ENCODE assay signal across 8 cellular contexts in the genomic region with DNA sequence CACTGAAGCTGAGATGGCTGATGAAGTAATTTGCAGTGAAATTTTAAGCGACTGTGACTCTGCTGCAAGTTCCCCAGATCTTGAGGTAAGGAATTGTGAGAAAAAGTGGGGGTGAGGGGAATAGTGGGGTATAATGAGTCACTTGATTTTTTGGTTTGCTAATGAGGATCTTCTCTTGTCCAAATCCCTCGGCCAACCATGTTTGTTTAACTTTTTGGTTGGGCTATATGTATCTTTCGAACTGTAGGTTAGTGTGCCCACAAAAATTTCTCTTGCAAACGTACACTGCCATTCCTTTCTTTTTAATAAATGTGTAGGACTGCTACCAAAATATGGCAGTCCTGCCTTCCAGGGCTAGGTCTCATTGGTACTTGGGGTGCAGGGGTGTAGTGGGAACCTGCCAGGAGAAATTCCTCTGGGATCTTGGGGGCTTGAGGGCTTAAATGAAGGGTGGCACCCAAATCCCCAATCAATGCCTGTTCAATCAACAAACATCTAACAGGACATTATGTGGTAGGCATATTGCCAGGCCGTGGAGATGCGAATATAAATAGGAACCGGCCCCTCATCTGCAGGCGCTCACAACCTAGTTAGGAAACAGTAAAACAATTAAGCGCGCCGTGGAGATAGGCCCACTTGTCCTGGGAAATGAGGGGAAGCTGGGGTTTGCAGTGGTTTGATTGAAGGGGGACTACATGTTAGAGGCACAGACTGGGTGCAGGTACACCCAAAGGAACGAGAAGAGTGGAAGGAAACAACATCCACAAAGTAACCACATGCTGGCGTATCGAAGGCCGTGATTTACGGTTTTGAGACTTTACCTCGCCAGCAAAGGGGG. TPM values are rescaled to one million over a fixed set of nuclear protein-coding genes. Genes with fewer than 3 reads are reported as not detected.
DNase-seq lines count a peak whose midpoint lies in the region; ATAC-seq, FAIRE-seq and TF ChIP-seq lines count a peak whose summit lies in the region.

No MANE protein-coding gene starts in this region.

- H3K9me3 ChIP-seq in CD4-positive, alpha-beta memory T cell (ENCODE audit: control insufficient read depth in 1 of 2, low read length in 2 of 2): no peaks in the 10 kb centered on the region
- no peaks in the 10 kb centered on the region for H3K9me3 ChIP-seq in NT2/D1 (ENCODE audit: insufficient read depth, low read length)
- no peaks in the 10 kb centered on the region for H3K9me3 ChIP-seq in H1 (ENCODE audit: insufficient read depth in 2 of 2, low read depth in 1 of 2, low read length in 1 of 2)
- no peaks in the 10 kb centered on the region for H3K9me3 ChIP-seq in neuronal stem cell (replicated peaks in 1 of 2; ENCODE audit: control insufficient read depth in 2 of 2, insufficient read depth in 1 of 2, low read depth in 1 of 2, low read length in 2 of 2)

- no peak for TF ChIP-seq RAD21 in H1 (IDR thresholded peaks at IDR 0.05 in 1 of 2, conservative IDR thresholded peaks at IDR 0.05 in 1 of 2; ENCODE audit: low read depth in 2 of 2, low read length in 2 of 2)

- H2BK5ac ChIP-seq in H1 (ENCODE audit: low read depth, low read length): peak overlapping the region; percentile 96
- peak overlapping the region; percentile 17 for H2BK5ac ChIP-seq in neuronal stem cell (ENCODE audit: low read length)

- peaks cover 0 to 2% (median 0%) of the 10 kb centered on the region in 8 donors for H3K9me3 Mint-ChIP-seq in CD4-positive, alpha-beta memory T cell

- peak overlapping the region; percentile 85 to 98 for H3K4me2 ChIP-seq in H1 (ENCODE audit: insufficient read depth in 1 of 2, low read depth in 2 of 2, low read length in 2 of 2)
- peak overlapping the region; percentile 20 for H3K4me2 ChIP-seq in neuronal stem cell (ENCODE audit: insufficient read depth, low read length, poor library complexity, severe bottlenecking)

- H4K91ac ChIP-seq in H1 (replicated peaks; ENCODE audit: insufficient read length, low read length): peak overlapping the region; percentile 88
- H4K91ac ChIP-seq in neuronal stem cell (ENCODE audit: low read depth, low read length, poor library complexity): peak overlapping the region; percentile 3

- peak overlapping the region; percentile 42; the same call in 1 of the 2 replicates for H3K18ac ChIP-seq in H1 (ENCODE audit: extremely low read depth, low read length)
- H3K18ac ChIP-seq in neuronal stem cell (ENCODE audit: low read length): no peak overlapping the region

- H3K4me3 Mint-ChIP-seq in CD4-positive, alpha-beta memory T cell: peak overlapping the region; percentile 85 to 94 (median 90)

- TF ChIP-seq EP300 in H1 (IDR thresholded peaks at IDR 0.05; ENCODE audit: borderline replicate concordance in 1 of 2, low read depth in 2 of 2, low read length in 2 of 2): no peak

- H3K79me1 ChIP-seq in H1 (ENCODE audit: low read depth, low read length): peaks cover 10% of the 10 kb centered on the region; the same call in 1 of the 2 replicates
- peaks cover 7% of the 10 kb centered on the region for H3K79me1 ChIP-seq in neuronal stem cell (ENCODE audit: low read depth, low read length)

- TF ChIP-seq POLR2A in H1 (IDR thresholded peaks at IDR 0.05; ENCODE audit: control extremely low read depth in 1 of 2, low read depth in 2 of 2, low read length in 2 of 2): no peak

- peaks cover 29% of the 10 kb centered on the region for H3K4me1 ChIP-seq in CD4-positive, alpha-beta memory T cell (ENCODE audit: insufficient read depth, low read length)
- H3K4me1 ChIP-seq in NT2/D1 (ENCODE audit: insufficient read depth, insufficient read length) (no peaks in the 10 kb centered on the region), H1 (replicated peaks in 1 of 4; ENCODE audit: control insufficient read depth in 3 of 4, insufficient read depth in 4 of 4, low read length in 3 of 4) (peaks cover 0 to 6% (median 2%) of the 10 kb centered on the region in 4 experiments; a peak in 6 of 7 replicates), neuronal stem cell (ENCODE audit: control insufficient read depth in 2 of 2, insufficient read depth in 1 of 2, low read depth in 1 of 2, low read length in 2 of 2) (peaks cover 11 to 14% of the 10 kb centered on the region in 2 donors)

- H3K4me1 Mint-ChIP-seq in CD4-positive, alpha-beta memory T cell: peaks cover 18 to 37% (median 27%) of the 10 kb centered on the region in 4 donors

- peak overlapping the region; percentile 89 for H3K27ac ChIP-seq in CD4-positive, alpha-beta memory T cell (ENCODE audit: low read depth, low read length)
- peak overlapping the region; percentile 92 for H3K27ac ChIP-seq in H1 (ENCODE audit: low read depth, low read length)
- peak overlapping the region; percentile 89 for H3K27ac ChIP-seq in neuronal stem cell (replicated peaks; ENCODE audit: low read length)

- peaks cover 19 to 34% of the 10 kb centered on the region in 2 donors for H3K36me3 Mint-ChIP-seq in CD4-positive, alpha-beta memory T cell

- POLR2A ChIA-PET in CD4-positive, alpha-beta memory T cell (lab: Charles Lee; ENCODE audit: partially characterized antibody): interaction anchor here (0.9 to 9.1 kb wide), 19 partner anchors 8 to 922 kb away, joined by 3 to 373 read pairs (median 7); a partner anchor contains a TSS
- POLR2A ChIA-PET in H1 (lab: Charles Lee; ENCODE audit: partially characterized antibody): interaction anchor here (0.6 to 4.7 kb wide), 15 partner anchors 13 to 849 kb away, joined by 3 to 48 read pairs (median 5); a partner anchor contains a TSS

- peaks cover 14% of the 10 kb centered on the region for H3K36me3 ChIP-seq in CD4-positive, alpha-beta memory T cell (ENCODE audit: insufficient read depth, low read length)
- H3K36me3 ChIP-seq in NT2/D1 (ENCODE audit: insufficient read depth, insufficient read length, low read length) (peaks cover 41% of the 10 kb centered on the region), H1 (ENCODE audit: control insufficient read depth in 2 of 4, insufficient read depth in 4 of 4, low read length in 3 of 4) (peaks cover 8 to 27% (median 20%) of the 10 kb centered on the region in 4 experiments; a peak in 7 of 8 replicates), neuronal stem cell (replicated peaks in 1 of 2; ENCODE audit: control insufficient read depth in 2 of 2, insufficient read depth in 2 of 2, low read length in 2 of 2) (peaks cover 24 to 47% of the 10 kb centered on the region in 2 donors)

- H3K27me3 Mint-ChIP-seq in CD4-positive, alpha-beta memory T cell: peaks cover 0 to 2% of the 10 kb centered on the region in 2 donors

- H3K27ac Mint-ChIP-seq in CD4-positive, alpha-beta memory T cell: peak overlapping the region; percentile 90 to 99 (median 98)

- H3K4me3 ChIP-seq in CD4-positive, alpha-beta memory T cell (ENCODE audit: low read length in 2 of 2): peak overlapping the region; percentile 4 to 73
- H3K4me3 ChIP-seq in NT2/D1 (ENCODE audit: insufficient read length, low read depth) (peak overlapping the region; percentile 68), H1 (ENCODE audit: extremely low read depth in 1 of 4, insufficient read depth in 2 of 4, low read depth in 3 of 4, low read length in 4 of 4) (peak overlapping the region; percentile 35 to 62 (median 54)), neuronal stem cell (ENCODE audit: low read length in 2 of 2) (peak overlapping the region; percentile 45 to 88)

- peaks cover 10% of the 10 kb centered on the region for H3K23me2 ChIP-seq in H1 (ENCODE audit: low read depth, low read length)

- no peak overlapping the region for H3K14ac ChIP-seq in H1 (ENCODE audit: insufficient read length)
- H3K14ac ChIP-seq in neuronal stem cell (ENCODE audit: low read length): no peak overlapping the region

- no peak overlapping the region for H3K4ac ChIP-seq in H1 (replicated peaks; ENCODE audit: insufficient read length, low read depth, low read length)
- peak overlapping the region; percentile 26 for H3K4ac ChIP-seq in neuronal stem cell (ENCODE audit: low read length)

- WGBS in H1 (ENCODE audit: extremely low coverage in 1 of 2, insufficient coverage in 1 of 2, insufficient read length in 1 of 2, insufficient replicate concordance in 2 of 2, low coverage in 1 of 2, low lambda C conversion rate in 2 of 2, missing lambda C conversion rate in 1 of 2), 2 experiments: 92% methylated on average over 17 of the region's 17 CpGs; no CpG with 5 or more reads in 1 of the 2 experiments
- no CpG with 5 or more reads among the region's 17 CpGs for WGBS in neuronal stem cell (ENCODE audit: extremely low coverage in 2 of 2, insufficient read length in 2 of 2, insufficient replicate concordance in 1 of 2), 2 donors

- H2BK120ac ChIP-seq in H1 (replicated peaks; ENCODE audit: low read depth, low read length): no peak overlapping the region
- H2BK120ac ChIP-seq in neuronal stem cell (ENCODE audit: low read depth, low read length): no peak overlapping the region

- 0 out of 2 replicates have a peak overlapping the region, but pooled peaks have one; percentile 23 for H2BK20ac ChIP-seq in H1 (ENCODE audit: low read length)

- no peak overlapping the region for H3K56ac ChIP-seq in H1 (replicated peaks; ENCODE audit: insufficient read length, low read depth, low read length)

- H2AFZ ChIP-seq in H1 (ENCODE audit: low read length): no peak overlapping the region
- H2AFZ ChIP-seq in neuronal stem cell (ENCODE audit: low read length): peak overlapping the region; percentile 60

- no peaks in the 10 kb centered on the region for H4K20me1 ChIP-seq in H1 (replicated peaks in 1 of 2; ENCODE audit: control insufficient read depth in 1 of 2, insufficient read depth in 2 of 2, low read length in 2 of 2)

- H3K23ac ChIP-seq in H1 (ENCODE audit: insufficient read length): no peak overlapping the region
- no peak overlapping the region for H3K23ac ChIP-seq in neuronal stem cell (ENCODE audit: low read depth, low read length, poor library complexity)

- H3K79me2 ChIP-seq in H1 (ENCODE audit: control insufficient read depth in 1 of 2, insufficient read depth in 2 of 2, low read length in 2 of 2): peaks cover 11 to 17% of the 10 kb centered on the region in 2 experiments

- peak in 1 of 5 donors; percentile 50 for DNase-seq in CD4-positive, alpha-beta memory T cell
- DNase-seq in NT2/D1 (ENCODE audit: low read depth, low spot score) (no peak), H1 (ENCODE audit: low read depth in 1 of 2, low spot score in 2 of 2) (peak in 1 of 2 experiments; percentile 28), neuronal stem cell (ENCODE audit: low spot score) (no peak), C1 segment of cervical spinal cord (lab: John Stamatoyannopoulos, UW) (no peak), EL (no peak)

- ATAC-seq in GM19463 (IDR thresholded peaks at IDR 0.05; ENCODE audit: unreplicated experiment) (no peak), GM18873 (IDR thresholded peaks at IDR 0.05; ENCODE audit: low FRiP score, unreplicated experiment) (no peak)

- H2AK5ac ChIP-seq in H1 (ENCODE audit: low read depth, low read length): peak overlapping the region; percentile 56; the same call in 1 of the 2 replicates
- H2AK5ac ChIP-seq in neuronal stem cell (ENCODE audit: low read depth, low read length): peak overlapping the region; percentile 3

- no peak for FAIRE-seq in H1 (lab: Jason Lieb, UNC)

- no peak for TF ChIP-seq CTCF in H1 (IDR thresholded peaks at IDR 0.05; ENCODE audit: control extremely low read depth in 1 of 3, insufficient read depth in 1 of 3, low read depth in 1 of 3, low read length in 3 of 3)

- H2BK15ac ChIP-seq in H1 (ENCODE audit: low read length) (0 out of 2 replicates have a peak overlapping the region, but pooled peaks have one; percentile 31), neuronal stem cell (ENCODE audit: low read length) (peak overlapping the region; percentile 5)

- CTCF ChIA-PET in CD4-positive, alpha-beta memory T cell (lab: Charles Lee; ENCODE audit: partially characterized antibody): interaction anchor here (0.9 to 5.7 kb wide), 12 partner anchors 9 to 251 kb away, joined by 3 to 93 read pairs (median 4); a partner anchor contains a TSS
- CTCF ChIA-PET in H1 (lab: Charles Lee; ENCODE audit: partially characterized antibody): interaction anchor here (0.8 to 3.8 kb wide), 13 partner anchors 9 to 251 kb away, joined by 3 to 28 read pairs (median 4); a partner anchor contains a TSS

- peak overlapping the region; percentile 79 for H3K9ac ChIP-seq in NT2/D1 (ENCODE audit: insufficient read length, low read depth)
- peak overlapping the region in 3 of 4 experiments; percentile 78 to 89 (median 79); a peak in 6 of 7 replicates for H3K9ac ChIP-seq in H1 (replicated peaks in 1 of 4; ENCODE audit: extremely low read depth in 1 of 4, low read depth in 3 of 4, low read length in 3 of 4)
- H3K9ac ChIP-seq in neuronal stem cell (ENCODE audit: low read depth, low read length, poor library complexity): no peak overlapping the region

- intact Hi-C loops in CD4-positive, alpha-beta memory T cell (cut with micrococcal nuclease): loop anchor here (10.0 kb wide), 1 partner anchor 725 kb away; a partner anchor contains a TSS

- H4K8ac ChIP-seq in H1 (ENCODE audit: extremely low read depth, insufficient read depth, low read length): peak overlapping the region; percentile 96; the same call in 1 of the 2 replicates
- peak overlapping the region; percentile 99 for H4K8ac ChIP-seq in neuronal stem cell (ENCODE audit: low read depth, low read length)

- H2BK12ac ChIP-seq in H1 (ENCODE audit: low read depth, low read length) (peak overlapping the region; percentile 77), neuronal stem cell (ENCODE audit: low read length) (no peak overlapping the region)

- no peaks in the 10 kb centered on the region for H3K27me3 ChIP-seq in CD4-positive, alpha-beta memory T cell (ENCODE audit: insufficient read depth, low read length)
- H3K27me3 ChIP-seq in NT2/D1 (ENCODE audit: insufficient read depth, insufficient read length) (no peaks in the 10 kb centered on the region), H1 (replicated peaks in 1 of 4; ENCODE audit: control insufficient read depth in 3 of 4, extremely low read depth in 1 of 4, insufficient read depth in 3 of 4, low read length in 3 of 4) (no peaks in the 10 kb centered on the region), neuronal stem cell (ENCODE audit: control insufficient read depth in 3 of 3, insufficient read depth in 3 of 3, low read depth in 1 of 3, low read length in 3 of 3) (no peaks in the 10 kb centered on the region)

- peak overlapping the region; percentile 82 for H4K5ac ChIP-seq in H1 (ENCODE audit: insufficient read length, low read depth, low read length)

RNA-seq across cellular contexts. Expression of a gene that starts 1.3 kb away (rescaled TPM):
- total RNA-seq in CD4-positive, alpha-beta memory T cell: 100 to 1,000 TPM; 194 to 196 TPM
- 100 to 1,000 TPM in 1 of 2 donors, 10 to 100 TPM in 1; 91.7 to 125 TPM for polyA plus RNA-seq in CD4-positive, alpha-beta memory T cell
- total RNA-seq in H1 (2021; fragmentation: NEBNext Ultra II Directional; extraction: Animal tissue kit (Norgen Biotek cat#: 25700)): 300 and 312 TPM in 2 replicates
- 229 and 331 TPM in 2 replicates for polyA plus RNA-seq in H1 (2011; rRNA removed)
- 278 TPM for polyA plus RNA-seq in H1 (2011; cell fraction: cytosol; rRNA removed)
- 560 TPM for polyA plus RNA-seq in H1 (2011; cell fraction: nucleus; rRNA removed)
- 306 to 331 TPM (median 322 TPM) in 4 replicates for polyA plus RNA-seq in H1 (2012, experiment 1 of 2)
- polyA plus RNA-seq in H1 (2012, experiment 2 of 2): 212 TPM
- polyA plus RNA-seq in H1 (2013, experiment 1 of 2): 219 TPM
- polyA plus RNA-seq in H1 (2013, experiment 2 of 2): 203 TPM
- 165 and 168 TPM in 2 replicates for polyA minus RNA-seq in H1 (2011; rRNA and poly(A)+ RNA removed)
- 87.4 TPM for polyA minus RNA-seq in H1 (2011; cell fraction: cytosol; rRNA and poly(A)+ RNA removed)
- polyA minus RNA-seq in H1 (2011; cell fraction: nucleus; rRNA and poly(A)+ RNA removed): 112 TPM
- 311 TPM for polyA plus RNA-seq in neuronal stem cell (2013, experiment 1 of 2)
- 303 TPM for polyA plus RNA-seq in neuronal stem cell (2013, experiment 2 of 2)

RNA-seq across cellular contexts. Expression of a gene that starts 13.3 kb away (rescaled TPM):
- total RNA-seq in CD4-positive, alpha-beta memory T cell: 1 to 10 TPM; 2.0 to 3.6 TPM
- polyA plus RNA-seq in CD4-positive, alpha-beta memory T cell: not detected
- 13.3 and 13.8 TPM in 2 replicates for total RNA-seq in H1 (2021; fragmentation: NEBNext Ultra II Directional; extraction: Animal tissue kit (Norgen Biotek cat#: 25700))
- 9.3 and 10.5 TPM in 2 replicates for polyA plus RNA-seq in H1 (2011; rRNA removed)
- polyA plus RNA-seq in H1 (2011; cell fraction: cytosol; rRNA removed): 14.7 TPM
- 11.6 TPM for polyA plus RNA-seq in H1 (2011; cell fraction: nucleus; rRNA removed)
- 16.7 to 19.3 TPM (median 18.0 TPM) in 4 replicates for polyA plus RNA-seq in H1 (2012, experiment 1 of 2)
- 5.7 TPM for polyA plus RNA-seq in H1 (2012, experiment 2 of 2)
- 6.5 TPM for polyA plus RNA-seq in H1 (2013, experiment 1 of 2)
- polyA plus RNA-seq in H1 (2013, experiment 2 of 2): 5.9 TPM
- 10.6 and 10.8 TPM in 2 replicates for polyA minus RNA-seq in H1 (2011; rRNA and poly(A)+ RNA removed)
- polyA minus RNA-seq in H1 (2011; cell fraction: cytosol; rRNA and poly(A)+ RNA removed): 5.8 TPM
- polyA minus RNA-seq in H1 (2011; cell fraction: nucleus; rRNA and poly(A)+ RNA removed): 10.5 TPM
- polyA plus RNA-seq in neuronal stem cell (2013, experiment 1 of 2): 8.6 TPM
- polyA plus RNA-seq in neuronal stem cell (2013, experiment 2 of 2): 9.0 TPM

RNA-seq across cellular contexts. Expression of a gene that starts 17.3 kb away (rescaled TPM):
- total RNA-seq in CD4-positive, alpha-beta memory T cell: 10 to 100 TPM; 82.3 to 87.3 TPM
- polyA plus RNA-seq in CD4-positive, alpha-beta memory T cell: 1 to 10 TPM; 1.3 to 2.9 TPM
- 3.7 and 4.4 TPM in 2 replicates for total RNA-seq in H1 (2021; fragmentation: NEBNext Ultra II Directional; extraction: Animal tissue kit (Norgen Biotek cat#: 25700))
- 3.5 and 4.7 TPM in 2 replicates for polyA plus RNA-seq in H1 (2011; rRNA removed)
- 4.4 TPM for polyA plus RNA-seq in H1 (2011; cell fraction: cytosol; rRNA removed)
- 12.4 TPM for polyA plus RNA-seq in H1 (2011; cell fraction: nucleus; rRNA removed)
- 3.4 to 5.3 TPM (median 5.1 TPM) in 4 replicates for polyA plus RNA-seq in H1 (2012, experiment 1 of 2)
- 1.0 TPM for polyA plus RNA-seq in H1 (2012, experiment 2 of 2)
- 5.4 TPM for polyA plus RNA-seq in H1 (2013, experiment 1 of 2)
- polyA plus RNA-seq in H1 (2013, experiment 2 of 2): 3.9 TPM
- polyA minus RNA-seq in H1 (2011; rRNA and poly(A)+ RNA removed): 3.2 and 5.9 TPM in 2 replicates
- polyA minus RNA-seq in H1 (2011; cell fraction: cytosol; rRNA and poly(A)+ RNA removed): 1.7 TPM
- 5.4 TPM for polyA minus RNA-seq in H1 (2011; cell fraction: nucleus; rRNA and poly(A)+ RNA removed)
- polyA plus RNA-seq in neuronal stem cell (2013, experiment 1 of 2): 14.3 TPM
- 13.4 TPM for polyA plus RNA-seq in neuronal stem cell (2013, experiment 2 of 2)

RNA-seq across cellular contexts. Expression of a gene that starts 32.7 kb away (rescaled TPM):
- 10 to 100 TPM; 19.8 to 21.1 TPM for total RNA-seq in CD4-positive, alpha-beta memory T cell
- polyA plus RNA-seq in CD4-positive, alpha-beta memory T cell: 1 to 10 TPM; 2.9 to 3.9 TPM
- total RNA-seq in H1 (2021; fragmentation: NEBNext Ultra II Directional; extraction: Animal tissue kit (Norgen Biotek cat#: 25700)): 39.4 and 43.0 TPM in 2 replicates
- 49.0 and 77.7 TPM in 2 replicates for polyA plus RNA-seq in H1 (2011; rRNA removed)
- 37.0 TPM for polyA plus RNA-seq in H1 (2011; cell fraction: cytosol; rRNA removed)
- polyA plus RNA-seq in H1 (2011; cell fraction: nucleus; rRNA removed): 247 TPM
- polyA plus RNA-seq in H1 (2012, experiment 1 of 2): 27.3 to 49.2 TPM (median 43.9 TPM) in 4 replicates
- 32.6 TPM for polyA plus RNA-seq in H1 (2012, experiment 2 of 2)
- 46.6 TPM for polyA plus RNA-seq in H1 (2013, experiment 1 of 2)
- 48.6 TPM for polyA plus RNA-seq in H1 (2013, experiment 2 of 2)
- 17.3 and 17.8 TPM in 2 replicates for polyA minus RNA-seq in H1 (2011; rRNA and poly(A)+ RNA removed)
- polyA minus RNA-seq in H1 (2011; cell fraction: cytosol; rRNA and poly(A)+ RNA removed): 21.3 TPM
- polyA minus RNA-seq in H1 (2011; cell fraction: nucleus; rRNA and poly(A)+ RNA removed): 35.1 TPM
- 62.0 TPM for polyA plus RNA-seq in neuronal stem cell (2013, experiment 1 of 2)
- polyA plus RNA-seq in neuronal stem cell (2013, experiment 2 of 2): 60.0 TPM

RNA-seq across cellular contexts. Expression of a gene that starts 34.0 kb away (rescaled TPM):
- total RNA-seq in CD4-positive, alpha-beta memory T cell: 10 to 100 TPM; 21.0 to 21.7 TPM
- polyA plus RNA-seq in CD4-positive, alpha-beta memory T cell: 1 to 10 TPM; 1.5 to 5.7 TPM
- total RNA-seq in H1 (2021; fragmentation: NEBNext Ultra II Directional; extraction: Animal tissue kit (Norgen Biotek cat#: 25700)): 9.1 and 9.7 TPM in 2 replicates
- 12.3 and 15.9 TPM in 2 replicates for polyA plus RNA-seq in H1 (2011; rRNA removed)
- polyA plus RNA-seq in H1 (2011; cell fraction: cytosol; rRNA removed): 11.8 TPM
- polyA plus RNA-seq in H1 (2011; cell fraction: nucleus; rRNA removed): 13.2 TPM
- 6.4 to 10.5 TPM (median 9.5 TPM) in 4 replicates for polyA plus RNA-seq in H1 (2012, experiment 1 of 2)
- polyA plus RNA-seq in H1 (2012, experiment 2 of 2): 5.1 TPM
- polyA plus RNA-seq in H1 (2013, experiment 1 of 2): 10.2 TPM
- 8.2 TPM for polyA plus RNA-seq in H1 (2013, experiment 2 of 2)
- 22.8 and 28.2 TPM in 2 replicates for polyA minus RNA-seq in H1 (2011; rRNA and poly(A)+ RNA removed)
- polyA minus RNA-seq in H1 (2011; cell fraction: cytosol; rRNA and poly(A)+ RNA removed): 7.9 TPM
- 7.8 TPM for polyA minus RNA-seq in H1 (2011; cell fraction: nucleus; rRNA and poly(A)+ RNA removed)
- 39.9 TPM for polyA plus RNA-seq in neuronal stem cell (2013, experiment 1 of 2)
- 39.2 TPM for polyA plus RNA-seq in neuronal stem cell (2013, experiment 2 of 2)

Comparison
In these comparisons a context has a peak if more than half of its experiments do, and no peak if none do; other contexts are left out.
1. RNA of a gene that starts 17.3 kb away (total RNA-seq): 82.3 to 87.3 TPM in CD4-positive, alpha-beta memory T cell; 3.7 to 4.4 TPM in H1; every median in the first group is over 10 times any median in the second.
2. Peak in every context shown above with its lines, with median percentiles within 50 percentile points of each other: H3K27ac ChIP-seq and H3K4me3 ChIP-seq.